8 cellular contexts compared by ENCODE assay signal in genomic region chr11:111565111-111565720, GRCh38. TPM values are rescaled to one million over a fixed set of nuclear protein-coding genes. Genes with fewer than 3 reads are reported as not detected.
DNase-seq lines count a peak whose midpoint lies in the region; ATAC-seq and TF ChIP-seq lines count a peak whose summit lies in the region.

No MANE protein-coding gene starts in this region.

- H3K4me3 ChIP-seq in MM.1S (ENCODE audit: low read length) (no peak overlapping the region), SJCRH30 (no peak overlapping the region), ovary (no peak overlapping the region)

- H3K4me2 ChIP-seq in MM.1S (ENCODE audit: low read depth, low read length), result no peak overlapping the region

- no peaks in the 10 kb centered on the region for H3K9me2 ChIP-seq in MM.1S (replicated peaks; ENCODE audit: insufficient read depth, low read length)

- no peak overlapping the region for H3K27ac ChIP-seq in MM.1S (ENCODE audit: low read length)
- H3K27ac ChIP-seq in SJCRH30, result no peak overlapping the region
- no peak overlapping the region for H3K27ac ChIP-seq in foreskin keratinocyte
- no peak overlapping the region for H3K27ac ChIP-seq in ovary

- no peak for TF ChIP-seq POLR2A in ovary (IDR thresholded peaks at IDR 0.05)

- no peaks in the 10 kb centered on the region for H3K4me1 ChIP-seq in MM.1S (ENCODE audit: low read length)
- no peaks in the 10 kb centered on the region for H3K4me1 ChIP-seq in SJCRH30
- H3K4me1 ChIP-seq in foreskin keratinocyte, result peaks cover 10% of the 10 kb centered on the region
- H3K4me1 ChIP-seq in ovary (ENCODE audit: insufficient read depth), result peaks cover 4% of the 10 kb centered on the region

- ATAC-seq in foreskin keratinocyte (peak; percentile 27), HG03045 (IDR thresholded peaks at IDR 0.05; ENCODE audit: unreplicated experiment) (no peak), GM21825 (IDR thresholded peaks at IDR 0.05; ENCODE audit: unreplicated experiment) (no peak)

- WGBS in ovary, 3 donors, result 62 to 65% (median 63%) methylated on average over 4 of the region's 4 CpGs

- no peaks in the 10 kb centered on the region for H3F3A ChIP-seq in MM.1S (ENCODE audit: insufficient read depth, low read length)

- H3K9me3 ChIP-seq in MM.1S (replicated peaks; ENCODE audit: insufficient read depth, low read length), result no peaks in the 10 kb centered on the region
- no peaks in the 10 kb centered on the region for H3K9me3 ChIP-seq in SJCRH30 (replicated peaks)
- no peaks in the 10 kb centered on the region for H3K9me3 ChIP-seq in ovary

- no peak overlapping the region for H3K9ac ChIP-seq in MM.1S (ENCODE audit: low read length)

- H2AFZ ChIP-seq in MM.1S (ENCODE audit: low read length), result no peak overlapping the region

- H3K79me2 ChIP-seq in MM.1S (ENCODE audit: low read length), result no peaks in the 10 kb centered on the region

- TF ChIP-seq CTCF in MM.1S (IDR thresholded peaks at IDR 0.05; ENCODE audit: low read length) (peak; percentile 79), foreskin keratinocyte (conservative IDR thresholded peaks at IDR 0.05) (peak; percentile 95), ovary (IDR thresholded peaks at IDR 0.05) (peak; percentile 75 to 83 (median 77))

- H3K27me3 ChIP-seq in MM.1S (replicated peaks; ENCODE audit: insufficient read depth, low read length), result no peaks in the 10 kb centered on the region
- no peaks in the 10 kb centered on the region for H3K27me3 ChIP-seq in SJCRH30
- H3K27me3 ChIP-seq in foreskin keratinocyte, result no peaks in the 10 kb centered on the region
- H3K27me3 ChIP-seq in ovary, result no peaks in the 10 kb centered on the region

- TF ChIP-seq EP300 in ovary (IDR thresholded peaks at IDR 0.05), result no peak

- intact Hi-C loops in ovary (cut with DNase I), result loop anchor here in 1 of 4 donors (5.0 kb wide), 1 partner anchor 277 kb away; no protein-coding TSS in a partner anchor

- no peaks in the 10 kb centered on the region for H3K36me3 ChIP-seq in MM.1S (replicated peaks; ENCODE audit: insufficient read depth, low read length)
- no peaks in the 10 kb centered on the region for H3K36me3 ChIP-seq in SJCRH30
- H3K36me3 ChIP-seq in ovary, result no peaks in the 10 kb centered on the region

- DNase-seq in DMS79 (lab: John Stamatoyannopoulos, UW), result peak; percentile 38
- peak; percentile 76 for DNase-seq in MM.1S
- peak; percentile 32 to 61 for DNase-seq in SJCRH30
- peak; percentile 27 for DNase-seq in activated effector memory CD4-positive, alpha-beta T cell treated with Interleukin-2 at 50 U/mL for 16 hours
- DNase-seq in foreskin keratinocyte, result peak in 1 of 2 donors; percentile 41
- DNase-seq in ovary, result peak; percentile 60 to 84 (median 72)

- no peaks in the 10 kb centered on the region for H4K20me1 ChIP-seq in MM.1S (ENCODE audit: insufficient read depth, low read length)

RNA-seq across cellular contexts. Expression of gene LAYN, which starts 24.7 kb away (rescaled TPM):
- 0.67 and 0.86 TPM in 2 replicates for total RNA-seq in SJCRH30 (2014; rRNA removed; shearing (Covaris generic))
- 8.1 TPM in 2 replicates for total RNA-seq in foreskin keratinocyte
- polyA plus RNA-seq in foreskin keratinocyte, result 6.8 and 7.0 TPM in 2 replicates
- 10 to 100 TPM; 17.8 to 45.7 (median 29.1) TPM for total RNA-seq in ovary
- polyA plus RNA-seq in ovary, result 10 to 100 TPM; 24.8 to 40.6 TPM

RNA-seq across cellular contexts. Expression of gene SIK2, which starts 37.0 kb away (rescaled TPM):
- total RNA-seq in SJCRH30 (2014; rRNA removed; shearing (Covaris generic)), result 8.5 TPM in 2 replicates
- total RNA-seq in foreskin keratinocyte (8.7 and 9.0 TPM in 2 replicates), ovary (10 to 100 TPM; 16.0 to 50.5 (median 27.4) TPM)
- polyA plus RNA-seq in foreskin keratinocyte (2.3 and 2.6 TPM in 2 replicates), ovary (10 to 100 TPM; 13.7 to 26.8 TPM)

RNA-seq across cellular contexts. Expression of gene HOATZ, which starts 50.6 kb away (rescaled TPM):
- total RNA-seq in SJCRH30 (2014; rRNA removed; shearing (Covaris generic)), result not detected in 2 replicates
- total RNA-seq in foreskin keratinocyte, result not detected in 2 replicates
- polyA plus RNA-seq in foreskin keratinocyte, result not detected in 2 replicates
- 10 to 100 TPM in 1 of 7 donors, 1 to 10 TPM in 4, not detected in 2; 1.7 to 30.8 (median 2.0) TPM for total RNA-seq in ovary
- polyA plus RNA-seq in ovary, result under 1 TPM in 1 of 2 donors, not detected in 1; 0.34 TPM

RNA-seq across cellular contexts. Expression of gene BTG4, which starts 53.0 kb away (rescaled TPM):
- total RNA-seq in SJCRH30 (2014; rRNA removed; shearing (Covaris generic)), result not detected in 2 replicates
- total RNA-seq in foreskin keratinocyte (0.14 and 0.24 TPM in 2 replicates), ovary (under 1 TPM in 1 of 7 donors, not detected in 6; 0.34 TPM)
- polyA plus RNA-seq in foreskin keratinocyte (0.10 TPM in 1 of 2 replicates, not detected in the other), ovary (not detected)
